1 cellular context compared by ENCODE assay signal in genomic region chr1:201828820-201829774, GRCh38.
TF ChIP-seq lines count a peak whose summit lies in the region.

TSS of gene IPO9 (plus strand) at chr1:201829157. CDS start at chr1:201829210, 53 bp downstream.

TF ChIP-seq in GM12878, 131 proteins besides CTCF, POLR2A, EP300 and RAD21 (continued from another document):
- TF ChIP-seq USF1 (IDR thresholded peaks at IDR 0.05; ENCODE audit: borderline replicate concordance, extremely low read length, insufficient read depth, low read depth, low read length) (no peak), ZBTB33 (IDR thresholded peaks at IDR 0.05) (no peak), CBX3 (IDR thresholded peaks at IDR 0.05; ENCODE audit: borderline replicate concordance, low read depth) (no peak), BCL11A (IDR thresholded peaks at IDR 0.05; ENCODE audit: low read depth, low read length) (no peak), STAT3 (IDR thresholded peaks at IDR 0.05; ENCODE audit: low read depth, low read length) (no peak), IRF4 (IDR thresholded peaks at IDR 0.05; ENCODE audit: low read depth, low read length) (no peak), CBFB (IDR thresholded peaks at IDR 0.05; ENCODE audit: low read depth) (peak; percentile 75; the same call in 1 of the 2 replicates), BCLAF1 (IDR thresholded peaks at IDR 0.05) (no peak), ATF2 (IDR thresholded peaks at IDR 0.05; ENCODE audit: low read length) (no peak), LARP7 (IDR thresholded peaks at IDR 0.05) (peak; percentile 95), POU2F2 (IDR thresholded peaks at IDR 0.05; ENCODE audit: borderline replicate concordance, low read depth, low read length) (peak; percentile 37; the same call in 1 of the 3 replicates), POLR2AphosphoS2 (IDR thresholded peaks at IDR 0.05; ENCODE audit: low read depth, low read length) (peak; percentile 53; the same call in 1 of the 2 replicates), EGR1 (IDR thresholded peaks at IDR 0.05; ENCODE audit: borderline replicate concordance in 1 of 2, low read depth in 2 of 2, low read length in 2 of 2) (peak in 1 of 2 experiments; percentile 60; a peak in 1 of 3 replicates), PRDM15 (CRISPR knock-in tag; IDR thresholded peaks at IDR 0.05) (no peak), GABPA (IDR thresholded peaks at IDR 0.05; ENCODE audit: low read depth) (no peak), ZSCAN29 (IDR thresholded peaks at IDR 0.05) (no peak), EED (IDR thresholded peaks at IDR 0.05; ENCODE audit: low read depth) (no peak), TAF1 (IDR thresholded peaks at IDR 0.05; ENCODE audit: borderline replicate concordance, low read depth, low read length) (peak; percentile 94), DPF2 (IDR thresholded peaks at IDR 0.05) (peak; percentile 82), GATAD2B (conservative IDR thresholded peaks at IDR 0.05; ENCODE audit: low read depth) (peak; percentile 61; the same call in 1 of the 2 replicates), USF2 (IDR thresholded peaks at IDR 0.05; ENCODE audit: borderline replicate concordance, low read depth, low read length) (no peak), MYC (IDR thresholded peaks at IDR 0.05; ENCODE audit: insufficient read depth, insufficient read length, insufficient replicate concordance, low read length, severe bottlenecking) (no peak), ETV6 (conservative IDR thresholded peaks at IDR 0.05 in 1 of 2, IDR thresholded peaks at IDR 0.05 in 1 of 2; ENCODE audit: borderline replicate concordance in 1 of 2, low read depth in 1 of 2) (no peak), MEF2B (IDR thresholded peaks at IDR 0.05; ENCODE audit: partially characterized antibody, poor library complexity, severe bottlenecking) (peak; percentile 12), NFIC (IDR thresholded peaks at IDR 0.05; ENCODE audit: low read depth, low read length) (no peak), HCFC1 (IDR thresholded peaks at IDR 0.05; ENCODE audit: low read length) (peak; percentile 58), ATF3 (IDR thresholded peaks at IDR 0.05; ENCODE audit: borderline replicate concordance, extremely low read depth, low read depth, low read length) (peak; percentile 32; the same call in 1 of the 2 replicates), NRF1 (conservative IDR thresholded peaks at IDR 0.05; ENCODE audit: low read depth, low read length) (peak; percentile 75), JUNB (IDR thresholded peaks at IDR 0.05) (no peak), NFXL1 (IDR thresholded peaks at IDR 0.05; ENCODE audit: borderline replicate concordance) (peak; percentile 84; the same call in 1 of the 2 replicates), TCF12 (IDR thresholded peaks at IDR 0.05; ENCODE audit: low read depth, low read length) (peak; percentile 54; the same call in 1 of the 2 replicates), KAT2A (conservative IDR thresholded peaks at IDR 0.05; ENCODE audit: control insufficient read depth, low read depth, low read length) (no peak), MXI1 (IDR thresholded peaks at IDR 0.05; ENCODE audit: low read depth, low read length) (no peak), FOXK2 (IDR thresholded peaks at IDR 0.05) (no peak), MTA2 (IDR thresholded peaks at IDR 0.05; ENCODE audit: low read depth) (no peak), EZH2 (IDR thresholded peaks at IDR 0.05; ENCODE audit: borderline replicate concordance, control insufficient read depth, low read depth, low read length) (no peak), TARDBP (IDR thresholded peaks at IDR 0.05; ENCODE audit: borderline replicate concordance) (no peak), SUPT20H (IDR thresholded peaks at IDR 0.05; ENCODE audit: borderline replicate concordance, control insufficient read depth, low read depth, low read length) (no peak), ASH2L (IDR thresholded peaks at IDR 0.05; ENCODE audit: borderline replicate concordance, low read depth) (peak; percentile 46; the same call in 1 of the 2 replicates), RUNX3 (IDR thresholded peaks at IDR 0.05; ENCODE audit: low read length) (peak; percentile 73), IRF3 (IDR thresholded peaks at IDR 0.05) (no peak; the same call in 1 of the 2 replicates), ESRRA (IDR thresholded peaks at IDR 0.05; ENCODE audit: low read length) (no peak), YBX1 (IDR thresholded peaks at IDR 0.05) (no peak), IRF5 (IDR thresholded peaks at IDR 0.05; ENCODE audit: borderline replicate concordance) (no peak), RELA (IDR thresholded peaks at IDR 0.05; ENCODE audit: borderline replicate concordance, partially characterized antibody) (peak; percentile 60), SMAD5 (IDR thresholded peaks at IDR 0.05; ENCODE audit: low read depth) (peak; percentile 64; the same call in 1 of the 2 replicates)
